1 cellular context compared by ENCODE assay signal in genomic region chr19:17421942-17422341, GRCh38.
TF ChIP-seq lines count a peak whose summit lies in the region.

No MANE protein-coding gene starts in this region.

TF ChIP-seq in HepG2, 621 proteins besides CTCF, POLR2A, EP300 and RAD21:
- TF ChIP-seq NCOA1 (CRISPR knock-in tag; IDR thresholded peaks at IDR 0.05), result no peak
- 0 out of 2 replicates have a peak, but pooled peaks have one; percentile 21 for TF ChIP-seq ZMYM3 (CRISPR knock-in tag; IDR thresholded peaks at IDR 0.05)
